27 cellular contexts compared by ENCODE assay signal in the genomic region with DNA sequence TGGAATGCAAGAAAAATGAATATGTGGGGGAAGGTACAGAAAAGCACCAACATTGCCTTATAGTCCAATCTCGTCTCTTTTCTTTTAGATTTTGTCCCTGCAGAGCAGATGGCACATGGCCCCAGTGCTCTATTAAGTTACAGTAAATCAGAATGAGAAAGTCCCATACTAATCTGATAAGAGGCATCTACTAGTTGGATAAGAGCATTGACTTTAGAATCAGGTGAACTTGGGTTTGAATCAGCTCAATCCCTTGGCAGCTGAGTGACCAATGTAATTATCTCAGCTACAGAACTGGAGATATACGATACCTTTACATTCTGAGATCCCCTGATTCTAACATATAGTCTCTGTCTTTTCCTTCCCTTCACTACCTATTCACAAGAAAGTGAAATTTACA. TPM values are rescaled to one million over a fixed set of nuclear protein-coding genes. Genes with fewer than 3 reads are reported as not detected.
"Had no signal": no experiment of that assay in that cellular context is flagged by ENCODE, and none has a peak within 500 bp of the region (broad histone marks: within the 10 kb centered on the region; RNA-seq: fewer than 3 reads in every experiment).

No MANE protein-coding gene starts in this region.

- H3K36me3 Mint-ChIP-seq: immature natural killer cell; naive thymus-derived CD4-positive, alpha-beta T cell; natural killer cell treated with Interleukin-12 subunit alpha and Interleukin-12 subunit beta and Interleukin-15 and Interleukin-18, amount 100 ng/mL, for 72 hours; stimulated activated effector memory CD8-positive, alpha-beta T cell treated with anti-CD3 and anti-CD28 coated beads, Interleukin-12 subunit alpha, Interleukin-12 subunit beta, amount 100 ng/mL, for 72 hours had no signal

- H3K27me3 Mint-ChIP-seq: natural killer cell treated with Interleukin-12 subunit alpha and Interleukin-12 subunit beta and Interleukin-15 and Interleukin-18, amount 100 ng/mL, for 72 hours; stimulated activated naive CD8-positive, alpha-beta T cell treated with anti-CD3 and anti-CD28 coated beads, Interleukin-15, Interleukin-2, amounts not matched to agents 100 ng/mL and 50 ng/mL, for 24 hours had no signal

- H3K36me3 ChIP-seq: left lung, pancreas, prostate gland, spleen, suprapubic skin, thoracic aorta, tibial artery, upper lobe of right lung had no signal

- H3K4me3 Mint-ChIP-seq: immature natural killer cell; naive thymus-derived CD4-positive, alpha-beta T cell; natural killer cell treated with Interleukin-12 subunit alpha and Interleukin-12 subunit beta and Interleukin-15 and Interleukin-18, amount 100 ng/mL, for 72 hours; stimulated activated effector memory CD8-positive, alpha-beta T cell treated with anti-CD3 and anti-CD28 coated beads, Interleukin-12 subunit alpha, Interleukin-12 subunit beta, amount 100 ng/mL, for 72 hours; stimulated activated naive CD8-positive, alpha-beta T cell treated with anti-CD3 and anti-CD28 coated beads, Interleukin-15, Interleukin-2, amounts not matched to agents 100 ng/mL and 50 ng/mL, for 24 hours had no signal

- H3K27ac Mint-ChIP-seq: immature natural killer cell; naive thymus-derived CD4-positive, alpha-beta T cell; natural killer cell treated with Interleukin-12 subunit alpha and Interleukin-12 subunit beta and Interleukin-15 and Interleukin-18, amount 100 ng/mL, for 72 hours; stimulated activated effector memory CD8-positive, alpha-beta T cell treated with anti-CD3 and anti-CD28 coated beads, Interleukin-12 subunit alpha, Interleukin-12 subunit beta, amount 100 ng/mL, for 72 hours; stimulated activated naive CD8-positive, alpha-beta T cell treated with anti-CD3 and anti-CD28 coated beads, Interleukin-15, Interleukin-2, amounts not matched to agents 100 ng/mL and 50 ng/mL, for 24 hours had no signal

- H3K4me1 ChIP-seq: left lung, pancreas, prostate gland, spleen, suprapubic skin, tibial artery, upper lobe of right lung had no signal

- H3K27me3 ChIP-seq: left lung, pancreas, spleen, suprapubic skin, tibial artery, upper lobe of right lung had no signal

- H3K9me3 Mint-ChIP-seq: stimulated activated effector memory CD8-positive, alpha-beta T cell treated with anti-CD3 and anti-CD28 coated beads, Interleukin-12 subunit alpha, Interleukin-12 subunit beta, amount 100 ng/mL, for 72 hours; stimulated activated naive CD8-positive, alpha-beta T cell treated with anti-CD3 and anti-CD28 coated beads, Interleukin-15, Interleukin-2, amounts not matched to agents 100 ng/mL and 50 ng/mL, for 24 hours had no signal

- H3K9me3 ChIP-seq: left lung, mucosa of descending colon, pancreas, prostate gland, spleen, suprapubic skin, thoracic aorta, tibial artery, upper lobe of right lung had no signal

- ATAC-seq: left colon; left lung; mucosa of descending colon; naive thymus-derived CD4-positive, alpha-beta T cell; natural killer cell treated with Interleukin-12 subunit alpha and Interleukin-12 subunit beta and Interleukin-15 and Interleukin-18, amount 100 ng/mL, for 72 hours; pancreas; right cardiac atrium; sciatic nerve; stimulated activated effector memory CD8-positive, alpha-beta T cell treated with anti-CD3 and anti-CD28 coated beads, Interleukin-12 subunit alpha, Interleukin-12 subunit beta, amount 100 ng/mL, for 72 hours; upper lobe of right lung had no signal

- DNase-seq: hypothalamus; immature natural killer cell; kidney; left colon; left lung; midbrain; mucosa of descending colon; naive thymus-derived CD4-positive, alpha-beta T cell; pancreas; posterior cingulate gyrus; retina; right cardiac atrium; spleen; stimulated activated CD4-positive, alpha-beta T cell treated with anti-CD3 and anti-CD28 coated beads, Interleukin-4, amount 100 ng/mL, for 24 hours; stimulated activated naive CD4-positive, alpha-beta T cell; tibial artery; trophoblast cell; upper lobe of right lung had no signal

- H3K4me1 Mint-ChIP-seq: immature natural killer cell; naive thymus-derived CD4-positive, alpha-beta T cell; stimulated activated effector memory CD8-positive, alpha-beta T cell treated with anti-CD3 and anti-CD28 coated beads, Interleukin-12 subunit alpha, Interleukin-12 subunit beta, amount 100 ng/mL, for 72 hours had no signal

- H3K27ac ChIP-seq: left lung, pancreas, prostate gland, skin epidermis, spleen, suprapubic skin, thoracic aorta, tibial artery, upper lobe of right lung had no signal

- H3K4me3 ChIP-seq: left lung, lung, mucosa of descending colon, pancreas, prostate gland, skin epidermis, spleen, suprapubic skin, thoracic aorta, tibial artery, upper lobe of right lung had no signal

RNA-seq across cellular contexts. Expression of gene PDE1A, which starts 54.8 kb away (rescaled TPM):
- total RNA-seq: naive thymus-derived CD4-positive, alpha-beta T cell; natural killer cell treated with Interleukin-12 subunit alpha and Interleukin-12 subunit beta and Interleukin-15 and Interleukin-18, amount 100 ng/mL, for 72 hours had no signal
- polyA plus RNA-seq: naive thymus-derived CD4-positive, alpha-beta T cell had no signal
